15 cellular contexts compared by ENCODE assay signal in genomic region chr11:7524831-7525230, GRCh38. TPM values are rescaled to one million over a fixed set of nuclear protein-coding genes. Genes with fewer than 3 reads are reported as not detected.
DNase-seq lines count a peak whose midpoint lies in the region; ATAC-seq and TF ChIP-seq lines count a peak whose summit lies in the region.
"Had no signal": no experiment of that assay in that cellular context is flagged by ENCODE, and none has a peak within 500 bp of the region (broad histone marks: within the 10 kb centered on the region; RNA-seq: fewer than 3 reads in every experiment).

No MANE protein-coding gene starts in this region.

- WGBS in transverse colon (ENCODE audit: low coverage in 1 of 2), 2 donors: 80 to 90% methylated on average over 2 to 4 of the region's 4 CpGs
- no CpG with 5 or more reads among the region's 4 CpGs for WGBS in neuronal stem cell (ENCODE audit: extremely low coverage in 2 of 2, insufficient read length in 2 of 2, insufficient replicate concordance in 1 of 2), 2 donors

- no peaks in the 10 kb centered on the region for H3K79me1 ChIP-seq in neuronal stem cell (ENCODE audit: low read depth, low read length)

- CTCF ChIA-PET in activated naive CD4-positive, alpha-beta T cell treated with anti-CD3 and anti-CD28 coated beads, Interleukin-2, amount 10 ng/mL, durations not matched to agents 7 days and 5 days (lab: Charles Lee): interaction anchor here (5.1 kb wide), 1 partner anchor 13 kb away, joined by 31 read pairs; the partner anchor contains the start of gene PPFIBP2

- H2AK5ac ChIP-seq in neuronal stem cell (ENCODE audit: low read depth, low read length): no peak overlapping the region

- no peak for ATAC-seq in activated naive CD4-positive, alpha-beta T cell treated with anti-CD3 and anti-CD28 coated beads, Interleukin-2, amount 50 U/mL, for 72 hours
- no peak for ATAC-seq in GM18498 (IDR thresholded peaks at IDR 0.05; ENCODE audit: unreplicated experiment)

- H2BK5ac ChIP-seq in neuronal stem cell (ENCODE audit: low read length): no peak overlapping the region

- TF ChIP-seq EP300 in transverse colon (IDR thresholded peaks at IDR 0.05; ENCODE audit: low read depth): no peak

- H3K4ac ChIP-seq in neuronal stem cell (ENCODE audit: low read length): no peak overlapping the region

- H3K4me1 Mint-ChIP-seq in activated naive CD4-positive, alpha-beta T cell treated with anti-CD3 and anti-CD28 coated beads, Interleukin-2, amount 10 ng/mL, durations not matched to agents 7 days and 5 days: peaks cover 70% of the 10 kb centered on the region

- no peak overlapping the region for H3K4me3 ChIP-seq in kidney epithelial cell (ENCODE audit: low read depth, low read length)
- H3K4me3 ChIP-seq in transverse colon: no peak overlapping the region
- H3K4me3 ChIP-seq in neuronal stem cell (ENCODE audit: low read length in 2 of 2): no peak overlapping the region

- no peak for DNase-seq in activated naive CD4-positive, alpha-beta T cell treated with anti-CD3 and anti-CD28 coated beads, Interleukin-2, amount 10 ng/mL, durations not matched to agents 7 days and 5 days
- no peak for DNase-seq in activated naive CD4-positive, alpha-beta T cell treated with anti-CD3 and anti-CD28 coated beads, Interleukin-2, amount 50 U/mL, for 72 hours (ENCODE audit: low spot score in 2 of 2)
- DNase-seq in NCI-H526 treated with DMSO at 0.1 percent for 48 hours (lab: John Stamatoyannopoulos, UW) (peak; percentile 71), kidney epithelial cell (ENCODE audit: low read depth) (peak; percentile 39), transverse colon (peak; percentile 18), HuH-7 (ENCODE audit: low spot score) (no peak), neuronal stem cell (ENCODE audit: low spot score) (no peak)
- DNase-seq: anterior cingulate cortex, GDM1, NCI-H524 treated with DMSO at 0.1 percent for 48 hours, WERI-Rb-1 had no signal

- no peak overlapping the region for H3K9ac ChIP-seq in neuronal stem cell (ENCODE audit: low read depth, low read length, poor library complexity)

- H3K36me3 Mint-ChIP-seq in activated naive CD4-positive, alpha-beta T cell treated with anti-CD3 and anti-CD28 coated beads, Interleukin-2, amount 10 ng/mL, durations not matched to agents 7 days and 5 days: peaks cover 24% of the 10 kb centered on the region
- peaks cover 0 to 10% of the 10 kb centered on the region in 2 donors for H3K36me3 Mint-ChIP-seq in activated naive CD4-positive, alpha-beta T cell treated with anti-CD3 and anti-CD28 coated beads, Interleukin-2, amount 50 U/mL, for 72 hours

- H2BK12ac ChIP-seq in neuronal stem cell (ENCODE audit: low read length): no peak overlapping the region

- H3K4me1 ChIP-seq in transverse colon (peaks cover 0 to 19% (median 0%) of the 10 kb centered on the region in 4 donors), neuronal stem cell (ENCODE audit: control insufficient read depth in 2 of 2, insufficient read depth in 1 of 2, low read depth in 1 of 2, low read length in 2 of 2) (no peaks in the 10 kb centered on the region)

- no peak for TF ChIP-seq CTCF in kidney epithelial cell (IDR thresholded peaks at IDR 0.05; ENCODE audit: insufficient read depth, low read length, poor library complexity, severe bottlenecking)
- TF ChIP-seq CTCF in transverse colon (IDR thresholded peaks at IDR 0.05): no peak

- H4K8ac ChIP-seq in neuronal stem cell (ENCODE audit: low read depth, low read length): no peak overlapping the region

- H3K23ac ChIP-seq in neuronal stem cell (ENCODE audit: low read depth, low read length, poor library complexity): no peak overlapping the region

- no peak overlapping the region for H2BK15ac ChIP-seq in neuronal stem cell (ENCODE audit: low read length)

- intact Hi-C loops in transverse colon (cut with DNase I; ENCODE audit: low total_unique reads): no loop called here

- H3K9me3 ChIP-seq in transverse colon (no peaks in the 10 kb centered on the region), neuronal stem cell (replicated peaks in 1 of 2; ENCODE audit: control insufficient read depth in 2 of 2, insufficient read depth in 1 of 2, low read depth in 1 of 2, low read length in 2 of 2) (no peaks in the 10 kb centered on the region)

- no peak for TF ChIP-seq POLR2A in transverse colon (IDR thresholded peaks at IDR 0.05)

- H2BK120ac ChIP-seq in neuronal stem cell (ENCODE audit: low read depth, low read length): no peak overlapping the region

- peak overlapping the region; percentile 42 for H3K27ac Mint-ChIP-seq in activated naive CD4-positive, alpha-beta T cell treated with anti-CD3 and anti-CD28 coated beads, Interleukin-2, amount 10 ng/mL, durations not matched to agents 7 days and 5 days
- no peak overlapping the region for H3K27ac Mint-ChIP-seq in activated naive CD4-positive, alpha-beta T cell treated with anti-CD3 and anti-CD28 coated beads, Interleukin-2, amount 50 U/mL, for 72 hours

- H3K27me3 Mint-ChIP-seq in activated naive CD4-positive, alpha-beta T cell treated with anti-CD3 and anti-CD28 coated beads, Interleukin-2, amount 10 ng/mL, durations not matched to agents 7 days and 5 days: peaks cover 9% of the 10 kb centered on the region

- in situ Hi-C loops in transverse colon (cut with MboI; ENCODE audit: low pct_ligation_motif_present in 1 of 4, low pct_unique_long_range_greater_than_20kb in 1 of 4, low sequenced_read_pairs in 3 of 4): no loop called here

- H3K36me3 ChIP-seq in kidney epithelial cell (ENCODE audit: control insufficient read depth, insufficient read depth, low read length): no peaks in the 10 kb centered on the region
- H3K36me3 ChIP-seq in transverse colon: no peaks in the 10 kb centered on the region
- no peaks in the 10 kb centered on the region for H3K36me3 ChIP-seq in neuronal stem cell (replicated peaks in 1 of 2; ENCODE audit: control insufficient read depth in 2 of 2, insufficient read depth in 2 of 2, low read length in 2 of 2)
- H3K36me3 ChIP-seq: WERI-Rb-1 had no signal

- H4K91ac ChIP-seq in neuronal stem cell (ENCODE audit: low read depth, low read length, poor library complexity): no peak overlapping the region

- no peak overlapping the region for H3K4me2 ChIP-seq in neuronal stem cell (ENCODE audit: insufficient read depth, low read length, poor library complexity, severe bottlenecking)

- H3K9me3 Mint-ChIP-seq in activated naive CD4-positive, alpha-beta T cell treated with anti-CD3 and anti-CD28 coated beads, Interleukin-2, amount 10 ng/mL, durations not matched to agents 7 days and 5 days: no peaks in the 10 kb centered on the region
- H3K9me3 Mint-ChIP-seq in activated naive CD4-positive, alpha-beta T cell treated with anti-CD3 and anti-CD28 coated beads, Interleukin-2, amount 50 U/mL, for 72 hours: peaks cover 0 to 10% of the 10 kb centered on the region in 2 donors

- H3K14ac ChIP-seq in neuronal stem cell (ENCODE audit: low read length): no peak overlapping the region

- H2AFZ ChIP-seq in neuronal stem cell (ENCODE audit: low read length): no peak overlapping the region

- no peak overlapping the region for H3K27ac ChIP-seq in transverse colon
- H3K27ac ChIP-seq in neuronal stem cell (replicated peaks; ENCODE audit: low read length): no peak overlapping the region
- H3K27ac ChIP-seq: WERI-Rb-1 had no signal

- H3K18ac ChIP-seq in neuronal stem cell (ENCODE audit: low read length): no peak overlapping the region

- no peak overlapping the region for H3K4me3 Mint-ChIP-seq in activated naive CD4-positive, alpha-beta T cell treated with anti-CD3 and anti-CD28 coated beads, Interleukin-2, amount 10 ng/mL, durations not matched to agents 7 days and 5 days

- H3K27me3 ChIP-seq in kidney epithelial cell (ENCODE audit: control insufficient read depth, insufficient read depth, low read length): no peaks in the 10 kb centered on the region
- no peaks in the 10 kb centered on the region for H3K27me3 ChIP-seq in transverse colon
- H3K27me3 ChIP-seq in neuronal stem cell (ENCODE audit: control insufficient read depth in 3 of 3, insufficient read depth in 3 of 3, low read depth in 1 of 3, low read length in 3 of 3): peaks cover 0 to 37% (median 0%) of the 10 kb centered on the region in 3 experiments

RNA-seq across cellular contexts. Expression of gene PPFIBP2, which starts 11.0 kb away (rescaled TPM):
- 10 to 100 TPM; 13.7 to 19.9 TPM for total RNA-seq in activated naive CD4-positive, alpha-beta T cell treated with anti-CD3 and anti-CD28 coated beads, Interleukin-2, amount 50 U/mL, for 72 hours
- total RNA-seq in kidney epithelial cell (6.0 and 7.5 TPM in 2 replicates), transverse colon (100 to 1,000 TPM in 1 of 4 donors, 10 to 100 TPM in 3; 36.0 to 257 (median 83.3) TPM)
- polyA plus RNA-seq in neuronal stem cell (2013, experiment 1 of 2): 1.7 TPM
- 2.3 TPM for polyA plus RNA-seq in neuronal stem cell (2013, experiment 2 of 2)

RNA-seq across cellular contexts. Expression of gene OLFML1, which starts 39.5 kb away (rescaled TPM):
- not detected for total RNA-seq in activated naive CD4-positive, alpha-beta T cell treated with anti-CD3 and anti-CD28 coated beads, Interleukin-2, amount 50 U/mL, for 72 hours
- total RNA-seq in kidney epithelial cell (0.07 TPM in 1 of 2 replicates, not detected in the other), transverse colon (1 to 10 TPM in 2 of 4 donors, under 1 TPM in 1, not detected in 1; 0.20 to 4.8 (median 2.6) TPM)
- polyA plus RNA-seq in neuronal stem cell (2013, experiment 1 of 2): 0.20 TPM
- polyA plus RNA-seq in neuronal stem cell (2013, experiment 2 of 2): 0.15 TPM
- total RNA-seq: dermis microvascular lymphatic vessel endothelial cell, glomerular endothelial cell, LHCN-M2 had no signal

Comparison
In these comparisons a context has a peak if more than half of its experiments do, and no peak if none do; other contexts are left out.
1. DNase-seq: peak in NCI-H526 treated with DMSO at 0.1 percent for 48 hours (single experiment), kidney epithelial cell (single experiment) and transverse colon (single experiment); none in activated naive CD4-positive, alpha-beta T cell treated with anti-CD3 and anti-CD28 coated beads, Interleukin-2, amount 10 ng/mL, durations not matched to agents 7 days and 5 days (single experiment), activated naive CD4-positive, alpha-beta T cell treated with anti-CD3 and anti-CD28 coated beads, Interleukin-2, amount 50 U/mL, for 72 hours (0 of 2), HuH-7 (single experiment) and neuronal stem cell (single experiment).